9 cellular contexts compared by ENCODE assay signal in genomic region chr13:51805313-51805712, GRCh38. TPM values are rescaled to one million over a fixed set of nuclear protein-coding genes. Genes with fewer than 3 reads are reported as not detected.
A peak's percentile ranks its signal among the peaks of the same experiment; 100 is the strongest.
DNase-seq lines count a peak whose midpoint lies in the region; ATAC-seq and TF ChIP-seq lines count a peak whose summit lies in the region.
"Had no signal": no experiment of that assay in that cellular context is flagged by ENCODE, and none has a peak within 500 bp of the region (broad histone marks: within the 10 kb centered on the region; RNA-seq: fewer than 3 reads in every experiment).

No MANE protein-coding gene starts in this region.

- peak overlapping the region; percentile 85 for H3K4me3 Mint-ChIP-seq in activated B cell treated with CpG ODN at 0.5 μM for 24 hours
- peak overlapping the region; percentile 92 for H3K4me3 Mint-ChIP-seq in glutamatergic neuron (ENCODE audit: unreplicated experiment)

- H3K27me3 Mint-ChIP-seq in activated B cell treated with CpG ODN at 0.5 μM for 24 hours (no peaks in the 10 kb centered on the region), glutamatergic neuron (ENCODE audit: unreplicated experiment) (peaks cover 10% of the 10 kb centered on the region)

- H3K4me3 ChIP-seq in DOHH2 (ENCODE audit: low read length) = peak overlapping the region; percentile 73
- peak overlapping the region in 2 of 3 donors; percentile 82 to 86 for H3K4me3 ChIP-seq in skeletal muscle tissue (ENCODE audit: low read length in 3 of 3)

- peaks cover 33% of the 10 kb centered on the region for H3K4me1 ChIP-seq in DOHH2 (ENCODE audit: control insufficient read depth, low read length)
- peaks cover 39 to 45% (median 41%) of the 10 kb centered on the region in 3 donors for H3K4me1 ChIP-seq in skeletal muscle tissue (ENCODE audit: control insufficient read depth in 3 of 3, insufficient read depth in 3 of 3, low read length in 3 of 3)

- peaks cover 15% of the 10 kb centered on the region for H3K79me2 ChIP-seq in DOHH2 (ENCODE audit: control insufficient read depth, low read length)

- H3F3A ChIP-seq in DOHH2 (ENCODE audit: control insufficient read depth, insufficient read depth) = peaks cover 15% of the 10 kb centered on the region

- H3K27ac Mint-ChIP-seq in activated B cell treated with CpG ODN at 0.5 μM for 24 hours = peak overlapping the region; percentile 93
- H3K27ac Mint-ChIP-seq in glutamatergic neuron (ENCODE audit: unreplicated experiment) = peak overlapping the region; percentile 94

- no peaks in the 10 kb centered on the region for H3K9me3 ChIP-seq in DOHH2 (ENCODE audit: control insufficient read depth, insufficient read depth, low read length)
- no peaks in the 10 kb centered on the region for H3K9me3 ChIP-seq in skeletal muscle tissue (ENCODE audit: control insufficient read depth in 3 of 3, low read length in 3 of 3)
- H3K9me3 ChIP-seq: MG63 had no signal

- no peak for TF ChIP-seq CTCF in DOHH2 (IDR thresholded peaks at IDR 0.05; ENCODE audit: low read depth, low read length, poor library complexity, severe bottlenecking)
- TF ChIP-seq CTCF in activated B cell treated with CpG ODN at 0.5 μM for 24 hours (IDR thresholded peaks at IDR 0.05) = no peak
- TF ChIP-seq CTCF in glutamatergic neuron (IDR thresholded peaks at IDR 0.05; ENCODE audit: partially characterized antibody, unreplicated experiment) = no peak

- peaks cover 6% of the 10 kb centered on the region for H3K36me3 Mint-ChIP-seq in activated B cell treated with CpG ODN at 0.5 μM for 24 hours (ENCODE audit: low read depth)
- no peaks in the 10 kb centered on the region for H3K36me3 Mint-ChIP-seq in glutamatergic neuron (ENCODE audit: unreplicated experiment)

- H4K20me1 ChIP-seq in DOHH2 (ENCODE audit: control insufficient read depth, insufficient read depth, low read depth, low read length) = no peaks in the 10 kb centered on the region

- H3K4me2 ChIP-seq in DOHH2 (ENCODE audit: low read length) = peak overlapping the region; percentile 86

- no peak for ATAC-seq in activated B cell treated with CpG ODN at 0.5 μM for 24 hours (ENCODE audit: low read depth)
- ATAC-seq in GM21360 (IDR thresholded peaks at IDR 0.05; ENCODE audit: unreplicated experiment) = no peak
- ATAC-seq in GM19452 (IDR thresholded peaks at IDR 0.05; ENCODE audit: unreplicated experiment) = no peak
- no peak for ATAC-seq in HG03520 (IDR thresholded peaks at IDR 0.05; ENCODE audit: unreplicated experiment)

- H3K27ac ChIP-seq in DOHH2 (ENCODE audit: low read depth, low read length) (no peak overlapping the region), skeletal muscle tissue (ENCODE audit: low read depth, low read length) (peak overlapping the region; percentile 98)

- no peaks in the 10 kb centered on the region for H3K27me3 ChIP-seq in DOHH2 (ENCODE audit: control insufficient read depth, low read length)
- no peaks in the 10 kb centered on the region for H3K27me3 ChIP-seq in skeletal muscle tissue (ENCODE audit: control insufficient read depth in 3 of 3, insufficient read depth in 3 of 3, low read length in 3 of 3)
- H3K27me3 ChIP-seq: MG63 had no signal

- POLR2A ChIA-PET in activated B cell treated with CpG ODN at 0.5 μM for 24 hours (lab: Charles Lee) = interaction anchor here (1.0 to 3.0 kb wide), 3 partner anchors 352 to 385 kb away, joined by 3 to 18 read pairs (median 6); partner anchors contain the start of gene INTS6

- no peak for DNase-seq in activated B cell treated with CpG ODN at 0.5 μM for 24 hours
- no peak for DNase-seq in glutamatergic neuron
- no peak for DNase-seq in NCI-H2107 (lab: John Stamatoyannopoulos, UW)
- DNase-seq: MG63 had no signal

- H3K9ac ChIP-seq in skeletal muscle tissue (ENCODE audit: low read depth in 1 of 3, low read length in 3 of 3) = peak overlapping the region in 2 of 3 donors; percentile 97 to 99

- no peaks in the 10 kb centered on the region for H3K9me3 Mint-ChIP-seq in activated B cell treated with CpG ODN at 0.5 μM for 24 hours
- H3K9me3 Mint-ChIP-seq in glutamatergic neuron (ENCODE audit: unreplicated experiment) = peaks cover 12% of the 10 kb centered on the region

- H3K9me2 ChIP-seq in DOHH2 (replicated peaks; ENCODE audit: control insufficient read depth, low read length) = no peaks in the 10 kb centered on the region

- CTCF ChIA-PET in activated B cell treated with CpG ODN at 0.5 μM for 24 hours (lab: Charles Lee) = interaction anchor here (1.0 to 2.4 kb wide), 2 partner anchors 10 to 27 kb away, joined by 5 to 19 read pairs; no protein-coding TSS in a partner anchor

- H3K36me3 ChIP-seq in DOHH2 (ENCODE audit: control insufficient read depth, low read length) (peaks cover 3% of the 10 kb centered on the region; the same call in 1 of the 2 replicates), skeletal muscle tissue (ENCODE audit: control insufficient read depth in 3 of 3, insufficient read depth in 3 of 3, low read length in 3 of 3) (no peaks in the 10 kb centered on the region)
- H3K36me3 ChIP-seq: MG63 had no signal

- H3K4me1 Mint-ChIP-seq in activated B cell treated with CpG ODN at 0.5 μM for 24 hours (peaks cover 47% of the 10 kb centered on the region), glutamatergic neuron (ENCODE audit: low read depth, unreplicated experiment) (peaks cover 42% of the 10 kb centered on the region)

- intact Hi-C loops in activated B cell treated with CpG ODN at 0.5 μM for 24 hours (cut with micrococcal nuclease) = no loop called here

RNA-seq across cellular contexts. Expression of gene DHRS12, which starts 1.4 kb away (rescaled TPM):
- total RNA-seq in activated B cell treated with CpG ODN at 0.5 μM for 24 hours (11.6 and 14.1 TPM in 2 replicates), glutamatergic neuron (ENCODE audit: unreplicated experiment) (19.8 TPM), skeletal muscle tissue (5.2 TPM)

RNA-seq across cellular contexts. Expression of gene TMEM272, which starts 39.7 kb away (rescaled TPM):
- total RNA-seq in activated B cell treated with CpG ODN at 0.5 μM for 24 hours (not detected in 2 replicates), glutamatergic neuron (ENCODE audit: unreplicated experiment) (0.59 TPM), skeletal muscle tissue (not detected)

RNA-seq across cellular contexts. Expression of gene CCDC70, which starts 56.5 kb away (rescaled TPM):
- total RNA-seq in activated B cell treated with CpG ODN at 0.5 μM for 24 hours (not detected in 2 replicates), glutamatergic neuron (ENCODE audit: unreplicated experiment) (not detected), skeletal muscle tissue (not detected)
